9 cellular contexts compared by ENCODE assay signal in the genomic region with DNA sequence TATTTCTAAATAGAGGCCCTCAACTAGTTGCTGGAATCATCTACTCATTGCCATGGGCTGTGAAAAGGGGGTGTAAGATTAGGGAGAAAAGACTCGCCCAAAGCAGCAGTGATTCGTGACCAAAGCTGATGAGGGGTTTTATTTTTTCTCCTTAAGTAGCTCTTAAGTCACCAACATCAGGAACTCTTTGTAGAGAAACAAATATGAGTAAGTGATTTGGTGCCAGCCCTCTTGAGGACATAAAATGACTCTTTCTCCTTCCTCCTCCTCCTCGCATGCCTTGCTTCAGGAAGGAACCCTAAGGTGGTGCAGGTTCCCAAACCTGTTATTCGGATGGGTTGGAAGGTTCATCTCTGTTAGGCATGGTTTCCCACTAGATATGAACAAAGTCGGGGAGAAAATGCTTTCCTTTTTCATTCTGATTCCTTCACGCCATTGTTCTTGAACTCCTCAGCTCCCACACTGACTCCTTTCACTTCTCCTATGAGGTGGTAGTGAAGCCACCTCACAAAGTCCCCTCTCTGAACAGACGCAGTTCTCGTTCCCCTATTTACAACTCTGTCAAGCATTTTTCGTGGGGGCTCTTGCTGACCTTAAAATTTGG.
DNase-seq lines count a peak whose midpoint lies in the region; ATAC-seq and TF ChIP-seq lines count a peak whose summit lies in the region.
"Had no signal": no experiment of that assay in that cellular context is flagged by ENCODE, and none has a peak within 500 bp of the region (broad histone marks: within the 10 kb centered on the region; RNA-seq: fewer than 3 reads in every experiment).

No MANE protein-coding gene starts in this region.

- no peak for DNase-seq in activated T-helper 2 cell treated with anti-CD3 and anti-CD28 coated beads, Interferon-gamma antibody, Interleukin-2, Interleukin-4, amounts not matched to agents 10 μg/mL and 5 μg/mL and 100 μg/mL, durations not matched to agents 14 hours and 24 hours and 36 hours (ENCODE audit: low spot score)
- DNase-seq in renal cortical epithelial cell (ENCODE audit: low read depth) = peak; percentile 52
- DNase-seq in NCI-H2081 treated with DMSO at 0.1 percent for 48 hours (lab: John Stamatoyannopoulos, UW) = no peak
- no peak for DNase-seq in Karpas-422
- no peak for DNase-seq in WERI-Rb-1
- DNase-seq in HK-2 (ENCODE audit: unreplicated experiment) = no peak
- DNase-seq: NCI-H1048 had no signal

- H3K9me3 ChIP-seq in Karpas-422 (ENCODE audit: low read length) (no peaks in the 10 kb centered on the region), WERI-Rb-1 (ENCODE audit: severe bottlenecking) (no peaks in the 10 kb centered on the region)

- no peak overlapping the region for H2AFZ ChIP-seq in Karpas-422 (ENCODE audit: low read length)

- H3K9ac ChIP-seq in Karpas-422 (ENCODE audit: low read length) = no peak overlapping the region

- H4K20me1 ChIP-seq in Karpas-422 (ENCODE audit: insufficient read depth, low read depth, low read length) = no peaks in the 10 kb centered on the region

- H3K4me1 Mint-ChIP-seq in activated T-helper 2 cell treated with anti-CD3 and anti-CD28 coated beads, Interferon-gamma antibody, Interleukin-2, Interleukin-4, amounts not matched to agents 10 μg/mL and 5 μg/mL and 100 μg/mL, durations not matched to agents 14 hours and 24 hours and 36 hours (ENCODE audit: low read depth) = peaks cover 54% of the 10 kb centered on the region

- H3K36me3 Mint-ChIP-seq in activated T-helper 2 cell treated with anti-CD3 and anti-CD28 coated beads, Interferon-gamma antibody, Interleukin-2, Interleukin-4, amounts not matched to agents 10 μg/mL and 5 μg/mL and 100 μg/mL, durations not matched to agents 14 hours and 24 hours and 36 hours (ENCODE audit: low read depth) = peaks cover 57% of the 10 kb centered on the region

- H3K79me2 ChIP-seq in Karpas-422 (ENCODE audit: low read length) = no peaks in the 10 kb centered on the region

- intact Hi-C loops in activated T-helper 2 cell treated with anti-CD3 and anti-CD28 coated beads, Interferon-gamma antibody, Interleukin-2, Interleukin-4, amounts not matched to agents 10 μg/mL and 5 μg/mL and 100 μg/mL, durations not matched to agents 14 hours and 24 hours and 36 hours (cut with micrococcal nuclease) = loop anchor here (1.0 kb wide), 1 partner anchor 8 kb away; no protein-coding TSS in a partner anchor

- peak; percentile 24 for ATAC-seq in GM18498 (IDR thresholded peaks at IDR 0.05; ENCODE audit: unreplicated experiment)
- ATAC-seq in HG02678 (IDR thresholded peaks at IDR 0.05; ENCODE audit: unreplicated experiment) = peak; percentile 31

- no peak overlapping the region for H3K4me3 Mint-ChIP-seq in activated T-helper 2 cell treated with anti-CD3 and anti-CD28 coated beads, Interferon-gamma antibody, Interleukin-2, Interleukin-4, amounts not matched to agents 10 μg/mL and 5 μg/mL and 100 μg/mL, durations not matched to agents 14 hours and 24 hours and 36 hours (ENCODE audit: low read depth)

- no peaks in the 10 kb centered on the region for H3K27me3 Mint-ChIP-seq in activated T-helper 2 cell treated with anti-CD3 and anti-CD28 coated beads, Interferon-gamma antibody, Interleukin-2, Interleukin-4, amounts not matched to agents 10 μg/mL and 5 μg/mL and 100 μg/mL, durations not matched to agents 14 hours and 24 hours and 36 hours (ENCODE audit: low read depth)

- H3K27ac ChIP-seq in Karpas-422 (ENCODE audit: low read length) = no peak overlapping the region
- no peak overlapping the region for H3K27ac ChIP-seq in WERI-Rb-1

- H3K4me3 ChIP-seq in Karpas-422 (ENCODE audit: low read length) (no peak overlapping the region), WERI-Rb-1 (ENCODE audit: low read depth, low read length) (no peak overlapping the region)

- H3K27ac Mint-ChIP-seq in activated T-helper 2 cell treated with anti-CD3 and anti-CD28 coated beads, Interferon-gamma antibody, Interleukin-2, Interleukin-4, amounts not matched to agents 10 μg/mL and 5 μg/mL and 100 μg/mL, durations not matched to agents 14 hours and 24 hours and 36 hours = peak overlapping the region; percentile 50

- H3K4me1 ChIP-seq in Karpas-422 (ENCODE audit: low read length) = no peaks in the 10 kb centered on the region

- H3K9me2 ChIP-seq in Karpas-422 (replicated peaks; ENCODE audit: insufficient read depth, low read length) = no peaks in the 10 kb centered on the region

- H3K36me3 ChIP-seq in Karpas-422 (ENCODE audit: insufficient read depth, low read length) (no peaks in the 10 kb centered on the region), WERI-Rb-1 (no peaks in the 10 kb centered on the region)

- H3K4me2 ChIP-seq in Karpas-422 (ENCODE audit: low read depth, low read length, poor library complexity, severe bottlenecking) = no peak overlapping the region

- TF ChIP-seq CTCF in WERI-Rb-1 (IDR thresholded peaks at IDR 0.05; ENCODE audit: low read depth, low read length) = no peak

- no peaks in the 10 kb centered on the region for H3K9me3 Mint-ChIP-seq in activated T-helper 2 cell treated with anti-CD3 and anti-CD28 coated beads, Interferon-gamma antibody, Interleukin-2, Interleukin-4, amounts not matched to agents 10 μg/mL and 5 μg/mL and 100 μg/mL, durations not matched to agents 14 hours and 24 hours and 36 hours

- H3K27me3 ChIP-seq in Karpas-422 (ENCODE audit: low read length) (no peaks in the 10 kb centered on the region), WERI-Rb-1 (ENCODE audit: insufficient read depth, low read depth, severe bottlenecking) (no peaks in the 10 kb centered on the region)
